Comparison of ENCODE assay signal across 10 cellular contexts in genomic region chr3:28940530-28940929, GRCh38.
A peak's percentile ranks its signal among the peaks of the same experiment; 100 is the strongest.
DNase-seq lines count a peak whose midpoint lies in the region; ATAC-seq and TF ChIP-seq lines count a peak whose summit lies in the region.
"Had no signal": no experiment of that assay in that cellular context is flagged by ENCODE, and none has a peak within 500 bp of the region (broad histone marks: within the 10 kb centered on the region; RNA-seq: fewer than 3 reads in every experiment).

No MANE protein-coding gene starts in this region.

- no peaks in the 10 kb centered on the region for H3K4me1 ChIP-seq in right cardiac atrium (ENCODE audit: control insufficient read depth, insufficient read depth, low read length)
- peaks cover 22% of the 10 kb centered on the region for H3K4me1 ChIP-seq in vagina

- ATAC-seq in activated CD4-positive, CD25-positive, alpha-beta regulatory T cell treated with anti-CD3 and anti-CD28 coated beads, Interleukin-2, amount 50 U/mL, for 24 hours, result peak; percentile 43 to 53
- ATAC-seq in HG02981 (IDR thresholded peaks at IDR 0.05; ENCODE audit: unreplicated experiment) (peak; percentile 81), SK-N-SH treated with all-trans-retinoic acid at 6 μM for 48 hours (peak; percentile 55), right cardiac atrium (peak; percentile 66 to 84)

- no peak for TF ChIP-seq CTCF in vagina (IDR thresholded peaks at IDR 0.05)

- H3K27me3 ChIP-seq in right cardiac atrium (ENCODE audit: control insufficient read depth, insufficient read depth) (no peaks in the 10 kb centered on the region), vagina (no peaks in the 10 kb centered on the region)

- TF ChIP-seq POLR2A in vagina (IDR thresholded peaks at IDR 0.05), result no peak

- H3K4me3 ChIP-seq in right cardiac atrium (ENCODE audit: low read length) (no peak overlapping the region), vagina (no peak overlapping the region)

- H3K9me3 ChIP-seq in right cardiac atrium (ENCODE audit: control insufficient read depth, low read length), result no peaks in the 10 kb centered on the region
- no peaks in the 10 kb centered on the region for H3K9me3 ChIP-seq in vagina

- DNase-seq in activated CD4-positive, CD25-positive, alpha-beta regulatory T cell (lab: John Stamatoyannopoulos, UW), result no peak
- DNase-seq in right cardiac atrium, result peak in 2 of 3 donors; percentile 56 to 61
- no peak for DNase-seq in vagina (ENCODE audit: extremely low spot score in 2 of 2)
- DNase-seq in T-helper 9 cell, result no peak
- DNase-seq in NK-92 treated with Interleukin-12 subunit alpha and Interleukin-12 subunit beta, amount 100 ng/mL, for 24 hours (lab: John Stamatoyannopoulos, UW), result no peak
- DNase-seq: activated B cell treated with CpG ODN at 0.5 μM for 24 hours, naive B cell had no signal

- intact Hi-C loops in right cardiac atrium (cut with DNase I), result no loop called here
- intact Hi-C loops in vagina (cut with DNase I), result no loop called here

- H3K27ac ChIP-seq in right cardiac atrium (ENCODE audit: low read length) (no peak overlapping the region), vagina (peak overlapping the region; percentile 17)

- no peaks in the 10 kb centered on the region for H3K36me3 ChIP-seq in vagina

TF ChIP-seq in SK-N-SH treated with all-trans-retinoic acid at 6 μM for 48 hours, 23 proteins besides CTCF, POLR2A, EP300 and RAD21:
- no peak for TF ChIP-seq ARNTL (CRISPR knock-in tag; IDR thresholded peaks at IDR 0.05; ENCODE audit: borderline replicate concordance, low read depth)
- TF ChIP-seq SNAI2 (CRISPR knock-in tag; IDR thresholded peaks at IDR 0.05), result no peak
- TF ChIP-seq ESRRG (CRISPR knock-in tag; IDR thresholded peaks at IDR 0.05), result no peak
- no peak for TF ChIP-seq TOX (CRISPR knock-in tag; IDR thresholded peaks at IDR 0.05; ENCODE audit: borderline replicate concordance)
- no peak for TF ChIP-seq CREB5 (CRISPR knock-in tag; IDR thresholded peaks at IDR 0.05; ENCODE audit: low read depth)
- no peak for TF ChIP-seq GLIS3 (CRISPR knock-in tag; IDR thresholded peaks at IDR 0.05)
- TF ChIP-seq ZC3H10 (CRISPR knock-in tag; IDR thresholded peaks at IDR 0.05), result no peak
- TF ChIP-seq POU6F1 (CRISPR knock-in tag; IDR thresholded peaks at IDR 0.05; ENCODE audit: borderline replicate concordance, low read depth), result no peak
- no peak for TF ChIP-seq CSRNP3 (CRISPR knock-in tag; IDR thresholded peaks at IDR 0.05)
- TF ChIP-seq OSR1 (CRISPR knock-in tag; IDR thresholded peaks at IDR 0.05), result no peak
- TF ChIP-seq BACH2 (CRISPR knock-in tag; IDR thresholded peaks at IDR 0.05; ENCODE audit: borderline replicate concordance), result no peak
- TF ChIP-seq ISL1 (CRISPR knock-in tag; IDR thresholded peaks at IDR 0.05), result no peak
- TF ChIP-seq ZFP30 (CRISPR knock-in tag; IDR thresholded peaks at IDR 0.05), result no peak
- TF ChIP-seq ZNF8 (CRISPR knock-in tag; IDR thresholded peaks at IDR 0.05), result no peak
- no peak for TF ChIP-seq TSHZ2 (CRISPR knock-in tag; IDR thresholded peaks at IDR 0.05)
- no peak for TF ChIP-seq ZNF565 (CRISPR knock-in tag; conservative IDR thresholded peaks at IDR 0.05; ENCODE audit: low read depth)
TF ChIP-seq in SK-N-SH treated with all-trans-retinoic acid at 6 μM for 48 hours: peak in this region for 0.

Comparison
In these comparisons a context has a peak if more than half of its experiments do, and no peak if none do; other contexts are left out.
1. DNase-seq: peak in right cardiac atrium (2 of 3); none in activated CD4-positive, CD25-positive, alpha-beta regulatory T cell (0 of 4), vagina (0 of 2), T-helper 9 cell (single experiment) and NK-92 treated with Interleukin-12 subunit alpha and Interleukin-12 subunit beta, amount 100 ng/mL, for 24 hours (single experiment).
2. Peak in every context shown above with its lines, with median percentiles within 50 percentile points of each other: ATAC-seq.